1 cellular context compared by ENCODE assay signal in genomic region chr12:48291511-48291910, GRCh38.
TF ChIP-seq lines count a peak whose summit lies in the region.

No MANE protein-coding gene starts in this region.

TF ChIP-seq in SK-N-SH, 30 proteins besides CTCF, POLR2A, EP300 and RAD21:
- TF ChIP-seq FOSL2 (IDR thresholded peaks at IDR 0.05; ENCODE audit: borderline replicate concordance, low read depth) = no peak
